9 cellular contexts compared by ENCODE assay signal in the genomic region with DNA sequence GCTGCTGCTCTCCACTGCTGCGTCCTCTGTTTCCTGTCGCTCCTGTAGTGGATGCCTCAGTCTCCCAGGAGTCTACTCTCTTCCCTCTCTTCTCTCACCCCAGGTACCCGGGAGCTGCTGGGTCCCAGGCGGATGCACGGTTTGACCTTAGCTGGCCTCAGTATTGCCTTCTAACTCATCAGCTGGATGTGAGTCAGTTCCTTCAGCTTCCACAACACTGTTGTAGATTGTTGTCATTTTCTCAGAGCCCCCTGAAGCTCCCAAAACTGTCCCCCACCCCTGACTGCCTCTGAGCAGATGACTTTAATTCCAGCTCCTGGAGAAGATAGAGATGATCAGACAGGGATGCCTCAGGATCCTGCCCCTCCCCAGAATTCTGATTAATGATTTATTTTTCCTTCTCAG. TPM values are rescaled to one million over a fixed set of nuclear protein-coding genes. Genes with fewer than 3 reads are reported as not detected.
A peak's percentile ranks its signal among the peaks of the same experiment; 100 is the strongest.
DNase-seq lines count a peak whose midpoint lies in the region; ATAC-seq and TF ChIP-seq lines count a peak whose summit lies in the region.
"Had no signal": no experiment of that assay in that cellular context is flagged by ENCODE, and none has a peak within 500 bp of the region (broad histone marks: within the 10 kb centered on the region; RNA-seq: fewer than 3 reads in every experiment).

No MANE protein-coding gene starts in this region.

- H3K9me3 ChIP-seq in CD4-positive, alpha-beta T cell (ENCODE audit: control insufficient read depth, low read length), result no peaks in the 10 kb centered on the region

- peaks cover 14% of the 10 kb centered on the region for H3K9me3 Mint-ChIP-seq in CD4-positive, alpha-beta T cell

- peaks cover 43% of the 10 kb centered on the region for H3K4me1 Mint-ChIP-seq in CD4-positive, alpha-beta T cell (ENCODE audit: low read depth)

- CTCF ChIA-PET in CD4-positive, alpha-beta T cell (lab: Charles Lee), result interaction anchor here (2.1 kb wide), 1 partner anchor 21 kb away, joined by 7 read pairs; no protein-coding TSS in a partner anchor

- DNase-seq in CD4-positive, alpha-beta T cell, result no peak
- DNase-seq in HK-2 (ENCODE audit: unreplicated experiment) (peak; percentile 70), iris pigment epithelial cell (ENCODE audit: low read depth) (peak; percentile 69), GM19238 (ENCODE audit: insufficient read length, low spot score) (no peak), NOMO-1 treated with DMSO at 0.1 percent for 48 hours (lab: John Stamatoyannopoulos, UW; ENCODE audit: unreplicated experiment) (no peak), NCI-H187 (lab: John Stamatoyannopoulos, UW) (no peak)
- DNase-seq in activated T-cell treated with anti-CD3 and anti-CD28 coated beads, Interleukin-2, amount 50 U/mL, for 48 hours, result peak; percentile 30 to 33
- DNase-seq: NCI-H446 had no signal

- TF ChIP-seq CTCF in CD4-positive, alpha-beta T cell (IDR thresholded peaks at IDR 0.05), result no peak

- POLR2A ChIA-PET in CD4-positive, alpha-beta T cell (lab: Charles Lee), result interaction anchor here (0.6 to 1.8 kb wide), 3 partner anchors 11 to 1978 kb away, joined by 3 to 5 read pairs (median 4); no protein-coding TSS in a partner anchor

- intact Hi-C loops in CD4-positive, alpha-beta T cell (cut with DNase I, micrococcal nuclease), result loop anchor here in 1 of 2 experiments (10.0 kb wide), 1 partner anchor 801 kb away; a partner anchor contains a TSS

- H3K27ac ChIP-seq in CD4-positive, alpha-beta T cell (ENCODE audit: low read depth, low read length), result no peak overlapping the region

- H3K27me3 ChIP-seq in CD4-positive, alpha-beta T cell (ENCODE audit: control insufficient read depth, insufficient read depth, low read length), result peaks cover 30% of the 10 kb centered on the region

- H3K36me3 Mint-ChIP-seq in CD4-positive, alpha-beta T cell (ENCODE audit: low read depth), result no peaks in the 10 kb centered on the region

- peak; percentile 13 for ATAC-seq in CD4-positive, alpha-beta T cell (ENCODE audit: poor library complexity)
- no peak for ATAC-seq in GM18867 (IDR thresholded peaks at IDR 0.05; ENCODE audit: unreplicated experiment)

- peaks cover 55% of the 10 kb centered on the region for H3K27me3 Mint-ChIP-seq in CD4-positive, alpha-beta T cell

- H3K27ac Mint-ChIP-seq in CD4-positive, alpha-beta T cell, result peak overlapping the region; percentile 83

- H3K4me3 Mint-ChIP-seq in CD4-positive, alpha-beta T cell, result peak overlapping the region; percentile 74

RNA-seq across cellular contexts. Expression of a gene that starts 7.2 kb away (rescaled TPM):
- total RNA-seq in CD4-positive, alpha-beta T cell, result 1 to 10 TPM; 1.8 to 2.5 TPM

Comparison
In these comparisons a context has a peak if more than half of its experiments do, and no peak if none do; other contexts are left out.
1. DNase-seq: peak in HK-2 (single experiment), activated T-cell treated with anti-CD3 and anti-CD28 coated beads, Interleukin-2, amount 50 U/mL, for 48 hours (2 of 2) and iris pigment epithelial cell (single experiment); none in CD4-positive, alpha-beta T cell (0 of 10), GM19238 (single experiment), NOMO-1 treated with DMSO at 0.1 percent for 48 hours (single experiment) and NCI-H187 (0 of 2).